10 cellular contexts compared by ENCODE assay signal in the genomic region with DNA sequence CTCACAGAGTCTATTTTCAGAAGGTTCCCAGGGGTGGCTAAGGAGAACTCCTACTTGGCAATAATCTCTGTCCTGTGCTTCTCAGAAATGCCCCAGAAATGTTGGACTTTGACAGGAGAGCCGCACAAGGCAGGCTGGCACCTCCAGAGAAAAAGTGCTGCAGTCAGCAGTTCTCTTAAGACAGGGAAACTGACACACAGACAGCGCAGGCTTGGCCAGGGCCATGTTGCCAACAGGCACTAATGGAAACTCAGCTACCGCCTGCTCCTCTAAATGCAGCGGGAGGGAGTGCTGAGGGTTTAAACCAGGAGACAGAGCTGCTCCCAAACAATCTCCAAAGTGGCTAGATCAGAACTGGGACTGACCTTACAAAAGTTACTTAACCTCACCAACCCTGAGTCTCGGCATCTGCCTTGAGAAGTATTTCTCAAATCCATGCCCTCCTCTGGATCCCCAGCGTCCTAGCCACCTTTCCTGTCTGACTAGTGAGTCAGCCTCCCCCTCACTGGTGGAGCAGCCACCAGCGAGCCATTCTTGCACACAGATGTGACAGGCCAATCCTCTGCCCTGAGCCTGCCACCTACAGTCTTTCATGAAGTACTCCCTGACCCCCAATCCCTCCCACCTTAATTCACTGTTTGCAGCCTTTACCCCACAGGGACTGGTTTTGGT.
DNase-seq lines count a peak whose midpoint lies in the region; ATAC-seq, FAIRE-seq and TF ChIP-seq lines count a peak whose summit lies in the region.
"Had no signal": no experiment of that assay in that cellular context is flagged by ENCODE, and none has a peak within 500 bp of the region (broad histone marks: within the 10 kb centered on the region; RNA-seq: fewer than 3 reads in every experiment).

No MANE protein-coding gene starts in this region.

- H3K4me3 ChIP-seq in A549 (no peak overlapping the region), astrocyte (ENCODE audit: insufficient read depth, low read depth, low read length) (peak overlapping the region; percentile 9), liver (ENCODE audit: low read depth in 1 of 3, low read length in 3 of 3) (no peak overlapping the region)
- H3K4me3 ChIP-seq: tibial artery had no signal

- DNase-seq in A549 (ENCODE audit: low read depth in 1 of 2, low spot score in 1 of 2) (no peak), HFFc6 (peak; percentile 32), astrocyte (ENCODE audit: low read depth) (peak; percentile 44), HK-2 (ENCODE audit: unreplicated experiment) (no peak)
- DNase-seq: Caco-2, tibial artery had no signal

- H3K27me3 ChIP-seq in astrocyte (ENCODE audit: insufficient read depth, low read length) (no peaks in the 10 kb centered on the region), liver (ENCODE audit: control insufficient read depth in 4 of 4, insufficient read depth in 4 of 4, low read length in 3 of 4) (no peaks in the 10 kb centered on the region)
- H3K27me3 ChIP-seq: tibial artery had no signal

- H3K9me3 Mint-ChIP-seq in HFFc6 (no peaks in the 10 kb centered on the region), astrocyte (ENCODE audit: unreplicated experiment) (no peaks in the 10 kb centered on the region)

- H2AFZ ChIP-seq in astrocyte (ENCODE audit: low read depth, low read length) = no peak overlapping the region

- peak overlapping the region; percentile 93 for H3K27ac Mint-ChIP-seq in HFFc6
- peak overlapping the region; percentile 93 for H3K27ac Mint-ChIP-seq in astrocyte (ENCODE audit: unreplicated experiment)

- H3K9me3 ChIP-seq in A549 = no peaks in the 10 kb centered on the region
- H3K9me3 ChIP-seq in astrocyte (ENCODE audit: insufficient read depth, low read depth, low read length) = no peaks in the 10 kb centered on the region
- no peaks in the 10 kb centered on the region for H3K9me3 ChIP-seq in liver (ENCODE audit: control insufficient read depth in 4 of 4, low read length in 3 of 4)
- H3K9me3 ChIP-seq: Caco-2, tibial artery had no signal

- POLR2A ChIA-PET in A549 (lab: Yijun Ruan, JAX) = no interaction called here

- H3K27ac ChIP-seq in A549 = peak overlapping the region in 1 of 2 experiments; percentile 42; a peak in 2 of 6 replicates
- peak overlapping the region; percentile 76 for H3K27ac ChIP-seq in astrocyte (ENCODE audit: low read depth, low read length)
- H3K27ac ChIP-seq in liver (ENCODE audit: low read depth in 1 of 2, low read length in 2 of 2) = peak overlapping the region; percentile 89

- H3K9ac ChIP-seq in astrocyte (ENCODE audit: low read length) = peak overlapping the region; percentile 52
- H3K9ac ChIP-seq in liver (ENCODE audit: low read depth in 1 of 2, low read length in 2 of 2) = peak overlapping the region in 1 of 2 donors; percentile 13

- TF ChIP-seq CTCF in A549 (IDR thresholded peaks at IDR 0.05) (no peak), HFFc6 (IDR thresholded peaks at IDR 0.05) (0 out of 2 replicates have a peak, but pooled peaks have one; percentile 9), astrocyte (IDR thresholded peaks at IDR 0.05; ENCODE audit: insufficient read depth, low read depth, low read length) (no peak), liver (IDR thresholded peaks at IDR 0.05; ENCODE audit: low read depth, low read length, missing input control) (no peak)

- WGBS in A549 (ENCODE audit: missing lambda C conversion rate) = 77% methylated on average over 6 of the region's 7 CpGs
- 65% methylated on average over 7 of the region's 7 CpGs for WGBS in liver

- H3K4me2 ChIP-seq in A549 = no peak overlapping the region
- peak overlapping the region; percentile 78 for H3K4me2 ChIP-seq in astrocyte (ENCODE audit: low read length)

- TF ChIP-seq RAD21 in A549 (conservative IDR thresholded peaks at IDR 0.05 in 1 of 2, IDR thresholded peaks at IDR 0.05 in 1 of 2) = no peak
- no peak for TF ChIP-seq RAD21 in liver (IDR thresholded peaks at IDR 0.05)

- no peaks in the 10 kb centered on the region for H3K79me2 ChIP-seq in astrocyte (ENCODE audit: insufficient read depth, low read length)

- CTCF ChIA-PET in A549 (lab: Yijun Ruan, JAX) = interaction anchor here (2.4 kb wide), 1 partner anchor 9 kb away, joined by 6 read pairs; no protein-coding TSS in a partner anchor

- FAIRE-seq in A549 (lab: Jason Lieb, UNC) = no peak
- no peak for FAIRE-seq in astrocyte (lab: Jason Lieb, UNC)

- no peak for TF ChIP-seq EP300 in A549 (IDR thresholded peaks at IDR 0.05)

- peaks cover 60% of the 10 kb centered on the region for H3K4me1 Mint-ChIP-seq in HFFc6 (ENCODE audit: low read depth)
- peaks cover 46% of the 10 kb centered on the region for H3K4me1 Mint-ChIP-seq in astrocyte (ENCODE audit: low read depth, unreplicated experiment)

- peaks cover 33% of the 10 kb centered on the region for H3K36me3 Mint-ChIP-seq in HFFc6 (ENCODE audit: low read depth)
- peaks cover 24% of the 10 kb centered on the region for H3K36me3 Mint-ChIP-seq in astrocyte (ENCODE audit: low read depth, unreplicated experiment)

- ATAC-seq in A549 = no peak
- ATAC-seq in HG03039 (IDR thresholded peaks at IDR 0.05; ENCODE audit: unreplicated experiment) = no peak
- no peak for ATAC-seq in HG03108 (IDR thresholded peaks at IDR 0.05; ENCODE audit: unreplicated experiment)
- ATAC-seq in esophagus mucosa = no peak

- no peak for TF ChIP-seq POLR2A in A549 (IDR thresholded peaks at IDR 0.05; ENCODE audit: low read length)

- H3K36me3 ChIP-seq in astrocyte (ENCODE audit: insufficient read depth, low read length) (peaks cover 7% of the 10 kb centered on the region), liver (ENCODE audit: control insufficient read depth in 4 of 4, insufficient read depth in 3 of 4, low read depth in 1 of 4, low read length in 3 of 4) (peaks cover 4 to 13% (median 5%) of the 10 kb centered on the region in 4 donors)

- peak overlapping the region; percentile 76 for H3K4me3 Mint-ChIP-seq in HFFc6
- H3K4me3 Mint-ChIP-seq in astrocyte (ENCODE audit: unreplicated experiment) = peak overlapping the region; percentile 30

- H4K20me1 ChIP-seq in astrocyte (ENCODE audit: insufficient read depth, low read length) = no peaks in the 10 kb centered on the region

- H3K27me3 Mint-ChIP-seq in HFFc6 (ENCODE audit: insufficient read depth) = no peaks in the 10 kb centered on the region; the same call in 1 of the 2 replicates
- H3K27me3 Mint-ChIP-seq in astrocyte (ENCODE audit: low read depth, unreplicated experiment) = no peaks in the 10 kb centered on the region

- H3K4me1 ChIP-seq in A549 (peaks cover 17% of the 10 kb centered on the region; the same call in 2 of the 3 replicates), astrocyte (ENCODE audit: insufficient read depth, low read length) (peaks cover 42% of the 10 kb centered on the region), liver (ENCODE audit: control insufficient read depth in 4 of 4, insufficient read depth in 4 of 4, low read length in 3 of 4) (peaks cover 31 to 68% (median 57%) of the 10 kb centered on the region in 4 donors)
- H3K4me1 ChIP-seq: Caco-2 had no signal

TF ChIP-seq in A549, 52 proteins besides CTCF, POLR2A, EP300 and RAD21:
- peak; percentile 96 for TF ChIP-seq MAFK (IDR thresholded peaks at IDR 0.05; ENCODE audit: partially characterized antibody)
- TF ChIP-seq RNF2 (IDR thresholded peaks at IDR 0.05; ENCODE audit: borderline replicate concordance, low read depth) = no peak
- TF ChIP-seq RARB (CRISPR knock-in tag; IDR thresholded peaks at IDR 0.05) = no peak

TF ChIP-seq in liver, 16 proteins besides CTCF, POLR2A, EP300 and RAD21:
- TF ChIP-seq HNF4A (conservative IDR thresholded peaks at IDR 0.05) (peak in 1 of 2 donors; percentile 49), RXRA (IDR thresholded peaks at IDR 0.05) (peak in 1 of 2 donors; percentile 8), TAF1 (conservative IDR thresholded peaks at IDR 0.05) (no peak)

Comparison
In these comparisons a context has a peak if more than half of its experiments do, and no peak if none do; other contexts are left out.
1. DNase-seq: peak in HFFc6 (single experiment) and astrocyte (single experiment); none in A549 (0 of 2) and HK-2 (single experiment).